25 cellular contexts compared by ENCODE assay signal in genomic region chr17:4766199-4766598, GRCh38. TPM values are rescaled to one million over a fixed set of nuclear protein-coding genes. Genes with fewer than 3 reads are reported as not detected.
DNase-seq lines count a peak whose midpoint lies in the region; ATAC-seq and TF ChIP-seq lines count a peak whose summit lies in the region.
"Had no signal": no experiment of that assay in that cellular context is flagged by ENCODE, and none has a peak within 500 bp of the region (broad histone marks: within the 10 kb centered on the region; RNA-seq: fewer than 3 reads in every experiment).

No MANE protein-coding gene starts in this region.

- no peaks in the 10 kb centered on the region for H3K4me1 ChIP-seq in adrenal gland (replicated peaks in 1 of 2)
- peaks cover 0 to 1% (median 0%) of the 10 kb centered on the region in 4 donors for H3K4me1 ChIP-seq in right lobe of liver
- H3K4me1 ChIP-seq in suprapubic skin: no peaks in the 10 kb centered on the region
- no peaks in the 10 kb centered on the region for H3K4me1 ChIP-seq in mesenchymal stem cell (ENCODE audit: control insufficient read depth, insufficient read depth, low read depth, low read length)
- H3K4me1 ChIP-seq: SJSA1, thyroid gland had no signal

- no peak overlapping the region for H3K4ac ChIP-seq in mesenchymal stem cell (ENCODE audit: low read depth in 1 of 2, low read length in 2 of 2)

- H2BK12ac ChIP-seq in mesenchymal stem cell (ENCODE audit: low read length in 2 of 2): no peak overlapping the region

- TF ChIP-seq CTCF in adrenal gland (IDR thresholded peaks at IDR 0.05) (no peak), right lobe of liver (IDR thresholded peaks at IDR 0.05) (no peak), suprapubic skin (IDR thresholded peaks at IDR 0.05) (no peak)

- 65 to 77% (median 71%) methylated on average over 3 of the region's 3 CpGs for WGBS in adrenal gland, 4 donors
- 64% methylated on average over 3 of the region's 3 CpGs for WGBS in right lobe of liver (ENCODE audit: insufficient coverage, low coverage, low lambda C conversion rate, missing lambda C conversion rate)
- WGBS in suprapubic skin: 86% methylated on average over 3 of the region's 3 CpGs
- 83% methylated on average over 2 of the region's 3 CpGs for WGBS in mesenchymal stem cell

- H3K36me3 ChIP-seq in adrenal gland (replicated peaks in 1 of 2): no peaks in the 10 kb centered on the region
- H3K36me3 ChIP-seq in right lobe of liver: no peaks in the 10 kb centered on the region
- H3K36me3 ChIP-seq in suprapubic skin: no peaks in the 10 kb centered on the region
- no peaks in the 10 kb centered on the region for H3K36me3 ChIP-seq in mesenchymal stem cell (ENCODE audit: control insufficient read depth in 1 of 2, insufficient read depth in 2 of 2, low read depth in 1 of 2, low read length in 2 of 2)
- H3K36me3 ChIP-seq: SJSA1, thyroid gland had no signal

- H3K14ac ChIP-seq in mesenchymal stem cell (ENCODE audit: low read length in 2 of 2): no peak overlapping the region

- H3K9me3 ChIP-seq in adrenal gland (replicated peaks in 1 of 3) (no peaks in the 10 kb centered on the region), right lobe of liver (no peaks in the 10 kb centered on the region), suprapubic skin (no peaks in the 10 kb centered on the region), mesenchymal stem cell (ENCODE audit: control insufficient read depth, low read length) (no peaks in the 10 kb centered on the region)
- H3K9me3 ChIP-seq: mucosa of descending colon, SJSA1, thyroid gland had no signal

- ATAC-seq in right lobe of liver (peak; percentile 22 to 50 (median 27)), GM21529 (IDR thresholded peaks at IDR 0.05; ENCODE audit: unreplicated experiment) (no peak)
- ATAC-seq: mucosa of descending colon had no signal

- no peak overlapping the region for H3K18ac ChIP-seq in mesenchymal stem cell (ENCODE audit: low read depth in 1 of 2, low read length in 2 of 2)

- H2AFZ ChIP-seq in mesenchymal stem cell (ENCODE audit: low read depth, low read length): no peak overlapping the region

- no peak overlapping the region for H2BK5ac ChIP-seq in mesenchymal stem cell (ENCODE audit: low read depth, low read length, poor library complexity, severe bottlenecking)

- no peak overlapping the region for H3K23ac ChIP-seq in mesenchymal stem cell (ENCODE audit: low read length in 2 of 2)

- H3K4me2 ChIP-seq in mesenchymal stem cell (ENCODE audit: low read length, poor library complexity, severe bottlenecking): no peak overlapping the region
- H3K4me2 ChIP-seq: KMS-11 had no signal

- H3K27me3 ChIP-seq in adrenal gland (no peaks in the 10 kb centered on the region), right lobe of liver (no peaks in the 10 kb centered on the region), suprapubic skin (no peaks in the 10 kb centered on the region), mesenchymal stem cell (ENCODE audit: control insufficient read depth in 1 of 2, insufficient read depth in 1 of 2, low read length in 2 of 2) (peaks cover 9 to 15% of the 10 kb centered on the region in 2 experiments)
- H3K27me3 ChIP-seq: thyroid gland had no signal

- H3K27ac ChIP-seq in adrenal gland: peak overlapping the region in 4 of 5 donors; percentile 55 to 80 (median 66)
- peak overlapping the region in 2 of 3 donors; percentile 47 to 57 for H3K27ac ChIP-seq in right lobe of liver
- H3K27ac ChIP-seq in suprapubic skin: peak overlapping the region; percentile 26
- H3K27ac ChIP-seq in mesenchymal stem cell (ENCODE audit: low read length, poor library complexity, severe bottlenecking): no peak overlapping the region
- H3K27ac ChIP-seq: KMS-11, SJSA1, thyroid gland had no signal

- no peak overlapping the region for H4K91ac ChIP-seq in mesenchymal stem cell (ENCODE audit: low read length)

- intact Hi-C loops in adrenal gland (cut with DNase I) (no loop called here), right lobe of liver (cut with DNase I) (no loop called here)

- H3K4me3 ChIP-seq in adrenal gland: no peak overlapping the region
- H3K4me3 ChIP-seq in right lobe of liver: no peak overlapping the region
- H3K4me3 ChIP-seq in suprapubic skin: no peak overlapping the region
- no peak overlapping the region for H3K4me3 ChIP-seq in mesenchymal stem cell (ENCODE audit: insufficient read depth in 1 of 2, low read depth in 1 of 2, low read length in 2 of 2)
- H3K4me3 ChIP-seq: mucosa of descending colon, SJSA1, thyroid gland had no signal

- H2BK120ac ChIP-seq in mesenchymal stem cell (ENCODE audit: low read depth, low read length): no peak overlapping the region

- H2AK5ac ChIP-seq in mesenchymal stem cell (ENCODE audit: low read length, severe bottlenecking): no peak overlapping the region

- H2BK15ac ChIP-seq in mesenchymal stem cell (ENCODE audit: low read depth, poor library complexity, severe bottlenecking): no peak overlapping the region

- no peak for TF ChIP-seq EP300 in suprapubic skin (IDR thresholded peaks at IDR 0.05)

- H3K79me1 ChIP-seq in mesenchymal stem cell (replicated peaks; ENCODE audit: low read length, poor library complexity, severe bottlenecking): no peaks in the 10 kb centered on the region

- no peak overlapping the region for H3K9ac ChIP-seq in mesenchymal stem cell (ENCODE audit: low read length)
- H3K9ac ChIP-seq: KMS-11 had no signal

- DNase-seq in MV-4-11 (lab: John Stamatoyannopoulos, UW) (peak; percentile 94), adrenal gland (peak in 1 of 7 donors; percentile 51), right lobe of liver (peak in 1 of 3 donors; percentile 37), suprapubic skin (ENCODE audit: low spot score in 2 of 2) (no peak), HT-29 (ENCODE audit: low spot score) (no peak), mesenchymal stem cell (no peak)
- DNase-seq: GOT3; hypothalamus; mucosa of descending colon; NCI-H1105; NCI-H2081; NCI-H510A treated with DMSO at 0.1 percent for 48 hours; nucleus accumbens; stimulated activated naive CD4-positive, alpha-beta T cell; thyroid gland had no signal

- TF ChIP-seq POLR2A in adrenal gland (IDR thresholded peaks at IDR 0.05) (no peak), right lobe of liver (IDR thresholded peaks at IDR 0.05) (no peak), suprapubic skin (IDR thresholded peaks at IDR 0.05) (no peak)

- H4K8ac ChIP-seq in mesenchymal stem cell (ENCODE audit: low read length): no peak overlapping the region

RNA-seq across cellular contexts. Expression of gene TM4SF5, which starts 5.5 kb away (rescaled TPM):
- total RNA-seq in adrenal gland (under 1 TPM in 2 of 8 donors, not detected in 6; 0.32 to 0.55 TPM), right lobe of liver (100 to 1,000 TPM in 3 of 6 experiments, 10 to 100 TPM in 3; 67.1 to 215 (median 112) TPM), suprapubic skin (not detected)
- polyA plus RNA-seq in adrenal gland: under 1 TPM in 1 of 3 donors, not detected in 2; 0.17 TPM
- total RNA-seq in HT-29 (2014; rRNA removed; shearing (Covaris generic)): 0.44 and 0.61 TPM in 2 replicates
- not detected for polyA plus RNA-seq in mesenchymal stem cell (2013, experiment 1 of 2)
- polyA plus RNA-seq in mesenchymal stem cell (2013, experiment 2 of 2): not detected
- total RNA-seq: activated CD8-positive, alpha-beta memory T cell treated with anti-CD3 and anti-CD28 coated beads for 36 hours; activated T-helper 1 cell treated with anti-CD3 and anti-CD28 coated beads, Interleukin-12 subunit alpha, Interleukin-12 subunit beta, Interleukin-2, Interleukin-4 antibody, amounts not matched to agents 30 ng/mL and 10 ng/mL and 1 ng/mL, durations not matched to agents 14 hours and 24 hours and 36 hours; fibroblast of villous mesenchyme; G401; SJSA1; T-helper 2 cell treated with Interferon-gamma antibody and Interleukin-4, amounts not matched to agents 100 ng/mL and 5 ng/mL, for 36 hours; thyroid gland had no signal
- polyA plus RNA-seq: BJ, keratinocyte had no signal

RNA-seq across cellular contexts. Expression of gene VMO1, which starts 20.0 kb away (rescaled TPM):
- total RNA-seq in adrenal gland (1 to 10 TPM; 3.1 to 6.9 (median 4.3) TPM), right lobe of liver (10 to 100 TPM in 1 of 6 experiments, 1 to 10 TPM in 5; 3.5 to 12.3 (median 5.2) TPM), suprapubic skin (1 to 10 TPM in 2 of 4 donors, not detected in 2; 1.4 to 1.5 TPM)
- polyA plus RNA-seq in adrenal gland: 1 to 10 TPM in 2 of 3 donors, not detected in 1; 5.1 to 9.6 TPM
- 0.58 TPM in 1 of 2 replicates, not detected in the other for total RNA-seq in HT-29 (2014; rRNA removed; shearing (Covaris generic))
- 0.23 TPM for polyA plus RNA-seq in mesenchymal stem cell (2013, experiment 1 of 2)
- polyA plus RNA-seq in mesenchymal stem cell (2013, experiment 2 of 2): 0.16 TPM
- total RNA-seq: activated T-helper 1 cell treated with anti-CD3 and anti-CD28 coated beads, Interleukin-12 subunit alpha, Interleukin-12 subunit beta, Interleukin-2, Interleukin-4 antibody, amounts not matched to agents 30 ng/mL and 10 ng/mL and 1 ng/mL, durations not matched to agents 14 hours and 24 hours and 36 hours; fibroblast of villous mesenchyme; G401; SJSA1 had no signal

RNA-seq across cellular contexts. Expression of gene GLTPD2, which starts 22.6 kb away (rescaled TPM):
- total RNA-seq in adrenal gland: not detected
- polyA plus RNA-seq in adrenal gland: not detected
- 10 to 100 TPM; 20.6 to 97.4 (median 60.9) TPM for total RNA-seq in right lobe of liver
- under 1 TPM in 1 of 4 donors, not detected in 3; 0.80 TPM for total RNA-seq in suprapubic skin
- not detected in 2 replicates for total RNA-seq in HT-29 (2014; rRNA removed; shearing (Covaris generic))
- polyA plus RNA-seq in mesenchymal stem cell (2013, experiment 1 of 2): not detected
- not detected for polyA plus RNA-seq in mesenchymal stem cell (2013, experiment 2 of 2)
- total RNA-seq: activated CD8-positive, alpha-beta memory T cell treated with anti-CD3 and anti-CD28 coated beads for 36 hours; activated T-helper 1 cell treated with anti-CD3 and anti-CD28 coated beads, Interleukin-12 subunit alpha, Interleukin-12 subunit beta, Interleukin-2, Interleukin-4 antibody, amounts not matched to agents 30 ng/mL and 10 ng/mL and 1 ng/mL, durations not matched to agents 14 hours and 24 hours and 36 hours; fibroblast of villous mesenchyme; G401; mucosa of descending colon; SJSA1; T-helper 2 cell treated with Interferon-gamma antibody and Interleukin-4, amounts not matched to agents 100 ng/mL and 5 ng/mL, for 36 hours; thyroid gland had no signal
- polyA plus RNA-seq: BJ, keratinocyte had no signal

RNA-seq across cellular contexts. Expression of gene CXCL16, which starts 26.5 kb away (rescaled TPM):
- total RNA-seq in adrenal gland (10 to 100 TPM; 25.2 to 50.1 (median 39.1) TPM), right lobe of liver (10 to 100 TPM; 13.3 to 69.6 (median 31.3) TPM), suprapubic skin (10 to 100 TPM; 12.5 to 33.9 (median 18.8) TPM)
- 10 to 100 TPM; 19.3 to 45.9 (median 28.8) TPM for polyA plus RNA-seq in adrenal gland
- 11.5 and 12.7 TPM in 2 replicates for total RNA-seq in HT-29 (2014; rRNA removed; shearing (Covaris generic))
- polyA plus RNA-seq in mesenchymal stem cell (2013, experiment 1 of 2): 1.4 TPM
- polyA plus RNA-seq in mesenchymal stem cell (2013, experiment 2 of 2): 1.4 TPM
- total RNA-seq: G401, SJSA1 had no signal

RNA-seq across cellular contexts. Expression of gene ZMYND15, which starts 26.6 kb away (rescaled TPM):
- 1 to 10 TPM in 6 of 8 donors, under 1 TPM in 2; 0.18 to 3.2 (median 1.7) TPM for total RNA-seq in adrenal gland
- polyA plus RNA-seq in adrenal gland: 1 to 10 TPM in 2 of 3 donors, under 1 TPM in 1; 0.93 to 8.4 (median 3.3) TPM
- 1 to 10 TPM in 5 of 6 experiments, under 1 TPM in 1; 0.70 to 6.5 (median 1.9) TPM for total RNA-seq in right lobe of liver
- 1 to 10 TPM in 2 of 4 donors, under 1 TPM in 2; 0.40 to 2.8 (median 1.3) TPM for total RNA-seq in suprapubic skin
- total RNA-seq in HT-29 (2014; rRNA removed; shearing (Covaris generic)): 0.18 and 0.86 TPM in 2 replicates
- 0.04 TPM for polyA plus RNA-seq in mesenchymal stem cell (2013, experiment 1 of 2)
- polyA plus RNA-seq in mesenchymal stem cell (2013, experiment 2 of 2): 0.07 TPM
- total RNA-seq: activated CD8-positive, alpha-beta memory T cell treated with anti-CD3 and anti-CD28 coated beads for 36 hours; fibroblast of villous mesenchyme; G401; SJSA1 had no signal

Comparison
In these comparisons a context has a peak if more than half of its experiments do, and no peak if none do; other contexts are left out.
1. RNA of gene TM4SF5, which starts 5.5 kb away (total RNA-seq): 67.1 to 215 TPM in right lobe of liver; 0.44 to 0.61 TPM in HT-29, 0.32 to 0.55 TPM in adrenal gland and not detected in suprapubic skin; every median in the first group is over 10 times any median in the second.
2. RNA of gene GLTPD2, which starts 22.6 kb away (total RNA-seq): 20.6 to 97.4 TPM in right lobe of liver; not detected in adrenal gland, 0.80 TPM in suprapubic skin and not detected in HT-29; every median in the first group is over 10 times any median in the second.